Comparison of ENCODE assay signal across 18 cellular contexts in the genomic region with DNA sequence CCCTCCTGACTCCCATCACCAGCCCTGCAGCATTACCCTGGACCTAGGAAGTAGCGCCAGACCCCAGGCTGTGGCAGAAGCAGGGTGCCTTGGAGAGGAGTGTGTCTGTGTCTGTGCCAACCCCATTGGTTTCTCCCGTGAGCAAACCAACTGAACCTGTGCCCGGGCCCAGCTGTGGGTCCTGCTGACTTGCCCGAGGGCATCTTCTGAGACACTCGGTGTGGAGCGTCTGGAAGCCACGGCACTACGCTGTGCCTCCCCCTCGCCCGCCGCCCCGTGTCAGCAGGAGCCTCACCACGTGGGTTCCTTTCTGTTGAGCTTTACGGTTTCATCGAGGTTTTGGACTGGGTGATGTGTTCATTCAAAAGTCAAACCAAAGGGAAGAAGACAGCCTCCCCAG. TPM values are rescaled to one million over a fixed set of nuclear protein-coding genes. Genes with fewer than 3 reads are reported as not detected.
DNase-seq lines count a peak whose midpoint lies in the region; ATAC-seq and TF ChIP-seq lines count a peak whose summit lies in the region.
"Had no signal": no experiment of that assay in that cellular context is flagged by ENCODE, and none has a peak within 500 bp of the region (broad histone marks: within the 10 kb centered on the region; RNA-seq: fewer than 3 reads in every experiment).

No MANE protein-coding gene starts in this region.

- no peaks in the 10 kb centered on the region for H3K27me3 Mint-ChIP-seq in activated naive CD8-positive, alpha-beta T cell treated with anti-CD3 and anti-CD28 coated beads, Interleukin-2, amount 10 ng/mL, durations not matched to agents 7 days and 5 days
- no peaks in the 10 kb centered on the region for H3K27me3 Mint-ChIP-seq in activated naive CD8-positive, alpha-beta T cell treated with anti-CD3 and anti-CD28 coated beads for 36 hours
- no peaks in the 10 kb centered on the region for H3K27me3 Mint-ChIP-seq in chondrocyte (ENCODE audit: low read depth)
- H3K27me3 Mint-ChIP-seq: B cell had no signal

- TF ChIP-seq POLR2A in vagina (IDR thresholded peaks at IDR 0.05), result no peak

- peak; percentile 12 for ATAC-seq in activated naive CD8-positive, alpha-beta T cell treated with anti-CD3 and anti-CD28 coated beads, Interleukin-2, amount 10 ng/mL, durations not matched to agents 7 days and 5 days (ENCODE audit: low read depth)
- no peak for ATAC-seq in HG03045 (IDR thresholded peaks at IDR 0.05; ENCODE audit: unreplicated experiment)
- ATAC-seq: CD8-positive, alpha-beta T cell; GM23338 had no signal

- H3K27ac Mint-ChIP-seq in activated naive CD8-positive, alpha-beta T cell treated with anti-CD3 and anti-CD28 coated beads, Interleukin-2, amount 10 ng/mL, durations not matched to agents 7 days and 5 days, result peak overlapping the region; percentile 36
- no peak overlapping the region for H3K27ac Mint-ChIP-seq in activated naive CD8-positive, alpha-beta T cell treated with anti-CD3 and anti-CD28 coated beads for 36 hours
- no peak overlapping the region for H3K27ac Mint-ChIP-seq in chondrocyte (ENCODE audit: unreplicated experiment)
- H3K27ac Mint-ChIP-seq: B cell; CD8-positive, alpha-beta T cell; GM23338 had no signal

- H3K27me3 ChIP-seq in H7 (ENCODE audit: control insufficient read depth, insufficient read depth, low read length), result no peaks in the 10 kb centered on the region
- H3K27me3 ChIP-seq in vagina, result no peaks in the 10 kb centered on the region

- no peaks in the 10 kb centered on the region for H3K9me3 Mint-ChIP-seq in activated naive CD8-positive, alpha-beta T cell treated with anti-CD3 and anti-CD28 coated beads, Interleukin-2, amount 10 ng/mL, durations not matched to agents 7 days and 5 days
- no peaks in the 10 kb centered on the region for H3K9me3 Mint-ChIP-seq in activated naive CD8-positive, alpha-beta T cell treated with anti-CD3 and anti-CD28 coated beads for 36 hours
- H3K9me3 Mint-ChIP-seq in chondrocyte (ENCODE audit: low read depth), result no peaks in the 10 kb centered on the region
- H3K9me3 Mint-ChIP-seq: CD8-positive, alpha-beta T cell; GM23338 had no signal

- intact Hi-C loops in vagina (cut with DNase I), result no loop called here

- no peak for TF ChIP-seq CTCF in chondrocyte (IDR thresholded peaks at IDR 0.05)
- TF ChIP-seq CTCF in vagina (IDR thresholded peaks at IDR 0.05), result no peak

- no peak overlapping the region for H3K4me3 ChIP-seq in H7 (ENCODE audit: insufficient read depth, low read depth, low read length)
- no peak overlapping the region for H3K4me3 ChIP-seq in vagina
- H3K4me3 ChIP-seq: GM23338, HAP-1 had no signal

- DNase-seq in activated naive CD8-positive, alpha-beta T cell treated with anti-CD3 and anti-CD28 coated beads, Interleukin-2, amount 10 ng/mL, durations not matched to agents 7 days and 5 days, result no peak
- DNase-seq in activated naive CD8-positive, alpha-beta T cell treated with anti-CD3 and anti-CD28 coated beads for 36 hours, result no peak
- DNase-seq in H7 (peak; percentile 36), chondrocyte (ENCODE audit: low spot score) (peak; percentile 76), vagina (ENCODE audit: extremely low spot score in 2 of 2) (no peak), NCI-H1694 (lab: John Stamatoyannopoulos, UW) (no peak)
- DNase-seq: C1 segment of cervical spinal cord; Caco-2; CD8-positive, alpha-beta T cell; DMS153; DND-41 had no signal

- H3K4me3 Mint-ChIP-seq in activated naive CD8-positive, alpha-beta T cell treated with anti-CD3 and anti-CD28 coated beads, Interleukin-2, amount 10 ng/mL, durations not matched to agents 7 days and 5 days, result no peak overlapping the region
- no peak overlapping the region for H3K4me3 Mint-ChIP-seq in activated naive CD8-positive, alpha-beta T cell treated with anti-CD3 and anti-CD28 coated beads for 36 hours
- H3K4me3 Mint-ChIP-seq in chondrocyte (ENCODE audit: unreplicated experiment), result no peak overlapping the region
- H3K4me3 Mint-ChIP-seq: B cell; CD8-positive, alpha-beta T cell; GM23338 had no signal

- H3K9me3 ChIP-seq in KOPT-K1 (ENCODE audit: insufficient read depth, low read length, poor library complexity, severe bottlenecking), result no peaks in the 10 kb centered on the region
- no peaks in the 10 kb centered on the region for H3K9me3 ChIP-seq in vagina
- H3K9me3 ChIP-seq: Caco-2, HAP-1 had no signal

- POLR2A ChIA-PET in activated naive CD8-positive, alpha-beta T cell treated with anti-CD3 and anti-CD28 coated beads, Interleukin-2, amount 10 ng/mL, durations not matched to agents 7 days and 5 days (lab: Charles Lee), result no interaction called here

- peak overlapping the region; percentile 13 for H3K27ac ChIP-seq in KOPT-K1 (ENCODE audit: low read depth, low read length, poor library complexity, severe bottlenecking)
- no peak overlapping the region for H3K27ac ChIP-seq in vagina
- H3K27ac ChIP-seq: 22Rv1 had no signal

- peaks cover 29% of the 10 kb centered on the region for H3K36me3 ChIP-seq in H7 (replicated peaks; ENCODE audit: control insufficient read depth, insufficient read depth, low read length)
- H3K36me3 ChIP-seq in KOPT-K1 (ENCODE audit: insufficient read depth, low read length), result peaks cover 97% of the 10 kb centered on the region
- peaks cover 0 to 26% of the 10 kb centered on the region in 2 donors for H3K36me3 ChIP-seq in vagina

- peaks cover 18% of the 10 kb centered on the region for H3K36me3 Mint-ChIP-seq in activated naive CD8-positive, alpha-beta T cell treated with anti-CD3 and anti-CD28 coated beads, Interleukin-2, amount 10 ng/mL, durations not matched to agents 7 days and 5 days
- peaks cover 18% of the 10 kb centered on the region for H3K36me3 Mint-ChIP-seq in activated naive CD8-positive, alpha-beta T cell treated with anti-CD3 and anti-CD28 coated beads for 36 hours
- peaks cover 20% of the 10 kb centered on the region for H3K36me3 Mint-ChIP-seq in chondrocyte (ENCODE audit: low read depth)

- no peaks in the 10 kb centered on the region for H3K4me1 ChIP-seq in vagina
- H3K4me1 ChIP-seq: Caco-2, HAP-1 had no signal

- peaks cover 15% of the 10 kb centered on the region for H3K4me1 Mint-ChIP-seq in activated naive CD8-positive, alpha-beta T cell treated with anti-CD3 and anti-CD28 coated beads, Interleukin-2, amount 10 ng/mL, durations not matched to agents 7 days and 5 days
- peaks cover 4% of the 10 kb centered on the region for H3K4me1 Mint-ChIP-seq in activated naive CD8-positive, alpha-beta T cell treated with anti-CD3 and anti-CD28 coated beads for 36 hours
- H3K4me1 Mint-ChIP-seq in chondrocyte (ENCODE audit: low read depth), result peaks cover 18% of the 10 kb centered on the region
- H3K4me1 Mint-ChIP-seq: GM23338 had no signal

RNA-seq across cellular contexts. Expression of gene ZNF750, which starts 27.8 kb away (rescaled TPM):
- not detected for total RNA-seq in activated naive CD8-positive, alpha-beta T cell treated with anti-CD3 and anti-CD28 coated beads, Interleukin-2, amount 10 ng/mL, durations not matched to agents 7 days and 5 days
- not detected for total RNA-seq in activated naive CD8-positive, alpha-beta T cell treated with anti-CD3 and anti-CD28 coated beads for 36 hours
- total RNA-seq in H7 (2014; rRNA removed; shearing (Covaris generic)), result not detected in 2 replicates
- total RNA-seq in chondrocyte, result not detected in 3 replicates
- 83.0 TPM for total RNA-seq in vagina
- total RNA-seq: B cell; CD8-positive, alpha-beta T cell; H4 had no signal

Comparison
In these comparisons a context has a peak if more than half of its experiments do, and no peak if none do; other contexts are left out.
1. DNase-seq: peak in H7 (single experiment) and chondrocyte (single experiment); none in activated naive CD8-positive, alpha-beta T cell treated with anti-CD3 and anti-CD28 coated beads, Interleukin-2, amount 10 ng/mL, durations not matched to agents 7 days and 5 days (single experiment), activated naive CD8-positive, alpha-beta T cell treated with anti-CD3 and anti-CD28 coated beads for 36 hours (single experiment), vagina (0 of 2) and NCI-H1694 (single experiment).
2. RNA of gene ZNF750, which starts 27.8 kb away (total RNA-seq): 83.0 TPM in vagina (single experiment); not detected in chondrocyte, not detected in activated naive CD8-positive, alpha-beta T cell treated with anti-CD3 and anti-CD28 coated beads, Interleukin-2, amount 10 ng/mL, durations not matched to agents 7 days and 5 days, not detected in activated naive CD8-positive, alpha-beta T cell treated with anti-CD3 and anti-CD28 coated beads for 36 hours and not detected in H7; every median in the first group is over 10 times any median in the second.